ENCODE assay signal across 2 cellular contexts in genomic region chr15:65385868-65386253, GRCh38.
TF ChIP-seq lines count a peak whose summit lies in the region.

No MANE protein-coding gene starts in this region.

TF ChIP-seq in IMR-90, 13 proteins besides CTCF, POLR2A, EP300 and RAD21:
- TF ChIP-seq CEBPB (IDR thresholded peaks at IDR 0.05; ENCODE audit: low read depth, low read length), result no peak
- no peak for TF ChIP-seq RCOR1 (IDR thresholded peaks at IDR 0.05; ENCODE audit: insufficient replicate concordance, low read length)
- TF ChIP-seq ELK1 (IDR thresholded peaks at IDR 0.05; ENCODE audit: borderline replicate concordance, low read depth, low read length), result no peak
- no peak for TF ChIP-seq USF2 (IDR thresholded peaks at IDR 0.05; ENCODE audit: low read depth, low read length)
- no peak for TF ChIP-seq BHLHE40 (IDR thresholded peaks at IDR 0.05; ENCODE audit: low read depth, low read length)
- no peak for TF ChIP-seq SMC3 (IDR thresholded peaks at IDR 0.05; ENCODE audit: low read depth, low read length)
- no peak for TF ChIP-seq MAZ (IDR thresholded peaks at IDR 0.05; ENCODE audit: borderline replicate concordance, low read depth, low read length)
- no peak for TF ChIP-seq NFE2L2 (IDR thresholded peaks at IDR 0.05; ENCODE audit: low read depth, low read length)

TF ChIP-seq in GM12878, 131 proteins besides CTCF, POLR2A, EP300 and RAD21:
- TF ChIP-seq CREB1 (IDR thresholded peaks at IDR 0.05; ENCODE audit: low read depth), result 0 out of 2 replicates have a peak, but pooled peaks have one; percentile 0
- TF ChIP-seq SMAD5 (IDR thresholded peaks at IDR 0.05; ENCODE audit: low read depth), result no peak
